ENCODE assay signal across 22 cellular contexts in the genomic region with DNA sequence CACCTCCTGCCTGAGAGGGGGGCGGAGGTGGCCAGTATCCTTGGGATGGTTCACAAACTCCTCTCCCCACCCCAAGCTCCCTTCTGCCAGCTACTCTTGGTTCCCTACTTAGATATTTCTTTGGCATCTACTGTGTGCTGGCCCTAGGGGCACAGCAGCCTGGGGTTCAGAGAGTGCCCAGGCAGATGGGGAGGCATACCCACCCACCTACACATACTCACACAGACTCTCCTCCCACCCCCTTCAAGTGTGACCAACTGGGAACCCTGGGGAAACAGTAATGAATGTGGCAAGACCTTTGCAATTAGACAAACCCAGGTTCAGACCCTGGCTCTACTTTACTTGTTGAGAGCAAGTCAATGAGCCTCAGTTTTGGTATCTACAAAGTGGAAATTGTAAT. TPM values are rescaled to one million over a fixed set of nuclear protein-coding genes. Genes with fewer than 3 reads are reported as not detected.
DNase-seq lines count a peak whose midpoint lies in the region; ATAC-seq lines count a peak whose summit lies in the region.
"Had no signal": no experiment of that assay in that cellular context is flagged by ENCODE, and none has a peak within 500 bp of the region (broad histone marks: within the 10 kb centered on the region; RNA-seq: fewer than 3 reads in every experiment).

No MANE protein-coding gene starts in this region.

- H3K9ac ChIP-seq in BLaER1: no peak overlapping the region

- H3K27me3 ChIP-seq in BLaER1: peaks cover 23% of the 10 kb centered on the region

- no peaks in the 10 kb centered on the region for H3K36me3 ChIP-seq in BLaER1

- no peak overlapping the region for H3K4me3 Mint-ChIP-seq in immature natural killer cell
- H3K4me3 Mint-ChIP-seq: CD4-positive, alpha-beta memory T cell had no signal

- H3K4me3 ChIP-seq in BLaER1: no peak overlapping the region
- H3K4me3 ChIP-seq: GM12878 had no signal

- no peak overlapping the region for H3K27ac ChIP-seq in BLaER1

- peak overlapping the region; percentile 60 to 99 (median 73) for H3K27ac Mint-ChIP-seq in immature natural killer cell
- H3K27ac Mint-ChIP-seq: CD14-positive monocyte had no signal

- DNase-seq in immature natural killer cell (no peak), retina (peak; percentile 1), NOMO-1 (lab: John Stamatoyannopoulos, UW; ENCODE audit: unreplicated experiment in 2 of 2) (no peak)
- DNase-seq in activated CD4-positive, alpha-beta T cell treated with anti-CD3 and anti-CD28 coated beads, Interleukin-2, amount 50 U/mL, for 1 hour: no peak
- DNase-seq: 8988T; ACHN; C1 segment of cervical spinal cord; CD4-positive, alpha-beta memory T cell; CD4-positive, CD25-positive, alpha-beta regulatory T cell; CD8-positive, alpha-beta memory T cell; COR-L47; DMS 273 treated with DMSO at 0.1 percent for 48 hours; DMS153; DMS79; DND-41; EL; GDM1 had no signal

- H3K4me1 Mint-ChIP-seq in immature natural killer cell: peaks cover 40 to 55% of the 10 kb centered on the region in 2 donors

- H3K36me3 Mint-ChIP-seq in immature natural killer cell: no peaks in the 10 kb centered on the region
- H3K36me3 Mint-ChIP-seq: CD4-positive, alpha-beta memory T cell; CD4-positive, CD25-positive, alpha-beta regulatory T cell had no signal

- peak overlapping the region; percentile 99; the same call in 1 of the 2 replicates for H3K4me2 ChIP-seq in BLaER1

- no peak for ATAC-seq in HG03108 (IDR thresholded peaks at IDR 0.05; ENCODE audit: unreplicated experiment)
- ATAC-seq: GM12878 had no signal

- H3K9me3 Mint-ChIP-seq in immature natural killer cell: no peaks in the 10 kb centered on the region
- H3K9me3 Mint-ChIP-seq: CD4-positive, alpha-beta memory T cell; CD8-positive, alpha-beta memory T cell had no signal

- H3K27me3 Mint-ChIP-seq in immature natural killer cell (ENCODE audit: low read depth in 3 of 3): peaks cover 12 to 23% (median 20%) of the 10 kb centered on the region in 3 donors

- no peaks in the 10 kb centered on the region for H3K9me3 ChIP-seq in BLaER1

- H3K4me1 ChIP-seq in BLaER1: peaks cover 78% of the 10 kb centered on the region

- no peaks in the 10 kb centered on the region for H4K20me1 ChIP-seq in BLaER1

RNA-seq across cellular contexts. Expression of a gene that starts 44.4 kb away (rescaled TPM):
- polyA plus RNA-seq in immature natural killer cell: under 1 TPM in 1 of 3 donors, not detected in 2; 0.14 TPM
- polyA plus RNA-seq: AG04450; CD14-positive monocyte; CD4-positive, alpha-beta memory T cell; CD4-positive, CD25-positive, alpha-beta regulatory T cell had no signal
